8 cellular contexts compared by ENCODE assay signal in genomic region chr10:7121154-7121797, GRCh38.
A peak's percentile ranks its signal among the peaks of the same experiment; 100 is the strongest.
DNase-seq lines count a peak whose midpoint lies in the region; ATAC-seq and TF ChIP-seq lines count a peak whose summit lies in the region.

No MANE protein-coding gene starts in this region.

- no peaks in the 10 kb centered on the region for H3K9me3 Mint-ChIP-seq in central memory CD8-positive, alpha-beta T cell

- H3K4me3 Mint-ChIP-seq in central memory CD8-positive, alpha-beta T cell = peak overlapping the region; percentile 49

- peak; percentile 72 for ATAC-seq in GM18907 (IDR thresholded peaks at IDR 0.05; ENCODE audit: unreplicated experiment)
- peak; percentile 97 for ATAC-seq in central memory CD8-positive, alpha-beta T cell (replicated peaks; ENCODE audit: extremely low read depth, poor library complexity, severe bottlenecking)

- peak overlapping the region; percentile 96 for H3K27ac Mint-ChIP-seq in central memory CD8-positive, alpha-beta T cell (ENCODE audit: low read depth)

- peak; percentile 37 for DNase-seq in AG20443 (ENCODE audit: low spot score)
- peak; percentile 31 for DNase-seq in activated CD4-positive, CD25-positive, alpha-beta regulatory T cell treated with anti-CD3 and anti-CD28 coated beads, Interleukin-2, amount 50 U/mL, for 16 hours (ENCODE audit: low read depth, low spot score)
- DNase-seq in central memory CD8-positive, alpha-beta T cell (ENCODE audit: low spot score in 2 of 2) = peak; percentile 58 to 76
- DNase-seq in medulla oblongata (ENCODE audit: extremely low spot score) = peak; percentile 84
- peak; percentile 47 to 48 for DNase-seq in stimulated activated CD8-positive, alpha-beta memory T cell treated with anti-CD3 and anti-CD28 coated beads, Interleukin-7, amount 100 ng/mL, for 1 hour (ENCODE audit: low read depth in 2 of 2)
- no peak for DNase-seq in NCI-H345 treated with DMSO at 0.1 percent for 48 hours (lab: John Stamatoyannopoulos, UW; ENCODE audit: unreplicated experiment)

- H3K4me1 Mint-ChIP-seq in central memory CD8-positive, alpha-beta T cell = peaks cover 8% of the 10 kb centered on the region

- peaks cover 6% of the 10 kb centered on the region for H3K36me3 Mint-ChIP-seq in central memory CD8-positive, alpha-beta T cell (ENCODE audit: insufficient read depth)

- TF ChIP-seq CTCF in LNCAP (IDR thresholded peaks at IDR 0.05) = peak; percentile 76

- H3K27me3 Mint-ChIP-seq in central memory CD8-positive, alpha-beta T cell = no peaks in the 10 kb centered on the region
